In genomic region chr5:127891942-127892341, GRCh38 we compare ENCODE assay signal across 13 cellular contexts.
DNase-seq lines count a peak whose midpoint lies in the region; ATAC-seq, FAIRE-seq and TF ChIP-seq lines count a peak whose summit lies in the region.
"Had no signal": no experiment of that assay in that cellular context is flagged by ENCODE, and none has a peak within 500 bp of the region (broad histone marks: within the 10 kb centered on the region; RNA-seq: fewer than 3 reads in every experiment).

No MANE protein-coding gene starts in this region.

- no peaks in the 10 kb centered on the region for H3K9me3 ChIP-seq in left ventricle myocardium inferior (replicated peaks)
- no peaks in the 10 kb centered on the region for H3K9me3 ChIP-seq in heart left ventricle
- H3K9me3 ChIP-seq in endothelial cell of umbilical vein (replicated peaks; ENCODE audit: control insufficient read depth, insufficient read depth, low read length), result no peaks in the 10 kb centered on the region

- H3K36me3 ChIP-seq in left ventricle myocardium inferior, result no peaks in the 10 kb centered on the region
- H3K36me3 ChIP-seq in heart left ventricle, result no peaks in the 10 kb centered on the region
- no peaks in the 10 kb centered on the region for H3K36me3 ChIP-seq in endothelial cell of umbilical vein (ENCODE audit: control insufficient read depth in 2 of 2, extremely low read depth in 1 of 2, insufficient read depth in 2 of 2, low read length in 2 of 2)

- H3K79me2 ChIP-seq in endothelial cell of umbilical vein (ENCODE audit: control insufficient read depth, insufficient read depth, low read length), result no peaks in the 10 kb centered on the region

- TF ChIP-seq POLR2A in heart left ventricle (IDR thresholded peaks at IDR 0.05), result no peak
- TF ChIP-seq POLR2A in endothelial cell of umbilical vein (IDR thresholded peaks at IDR 0.05; ENCODE audit: low read depth, low read length), result no peak

- H3K4me3 ChIP-seq in left ventricle myocardium inferior (no peak overlapping the region), heart left ventricle (no peak overlapping the region), endothelial cell of umbilical vein (replicated peaks in 1 of 3; ENCODE audit: insufficient read depth in 1 of 3, low read depth in 1 of 3, low read length in 3 of 3) (no peak overlapping the region)

- no peaks in the 10 kb centered on the region for H4K20me1 ChIP-seq in endothelial cell of umbilical vein (replicated peaks; ENCODE audit: control insufficient read depth, extremely low read depth, insufficient read depth, low read length)

- dilution Hi-C loops in endothelial cell of umbilical vein (cut with MboI; ENCODE audit: extremely low pct_ligation_motif_present, low sequenced_read_pairs), result no loop called here

- no peak for FAIRE-seq in endothelial cell of umbilical vein (lab: Jason Lieb, UNC)
- FAIRE-seq: H1 had no signal

- peak overlapping the region; percentile 64 for H3K27ac ChIP-seq in left ventricle myocardium inferior (replicated peaks)
- H3K27ac ChIP-seq in heart left ventricle, result peak overlapping the region in 1 of 12 donors; percentile 39
- H3K27ac ChIP-seq in endothelial cell of umbilical vein (ENCODE audit: insufficient read depth, low read depth, low read length), result no peak overlapping the region
- H3K27ac ChIP-seq in temporal lobe (ENCODE audit: low read depth, low read length), result peak overlapping the region; percentile 54

- no peak overlapping the region for H2AFZ ChIP-seq in endothelial cell of umbilical vein (ENCODE audit: low read depth, low read length)

- POLR2A ChIA-PET in endothelial cell of umbilical vein (lab: Charles Lee), result no interaction called here

- whole genome bisulfite sequencing in heart left ventricle, 4 donors, result 74 to 84% (median 76%) methylated on average over 1 of the region's 1 CpG

- H3K9ac ChIP-seq in endothelial cell of umbilical vein (replicated peaks; ENCODE audit: extremely low read depth, insufficient read depth, low read length), result peak overlapping the region; percentile 24

- CTCF ChIA-PET in endothelial cell of umbilical vein (lab: Charles Lee), result interaction anchor here (0.8 to 1.3 kb wide), 6 partner anchors 9 to 193 kb away, joined by 3 to 5 read pairs (median 3); no protein-coding TSS in a partner anchor

- no peaks in the 10 kb centered on the region for H3K27me3 ChIP-seq in left ventricle myocardium inferior (ENCODE audit: low read depth)
- H3K27me3 ChIP-seq in heart left ventricle, result no peaks in the 10 kb centered on the region
- H3K27me3 ChIP-seq in endothelial cell of umbilical vein (ENCODE audit: control insufficient read depth in 2 of 2, insufficient read depth in 2 of 2, low read length in 2 of 2), result no peaks in the 10 kb centered on the region

- DNase-seq in left ventricle myocardium inferior (no peak), heart left ventricle (no peak), endothelial cell of umbilical vein (ENCODE audit: low read depth, low spot score) (no peak), HT-29 (ENCODE audit: low spot score) (no peak), GDM1 (lab: John Stamatoyannopoulos, UW) (no peak)
- no peak for DNase-seq in NK-92 treated with Interleukin-12 subunit alpha and Interleukin-12 subunit beta, amount 100 ng/mL, for 24 hours (lab: John Stamatoyannopoulos, UW)
- DNase-seq: C1 segment of cervical spinal cord, NCI-H1436, NCI-H526 treated with DMSO at 0.1 percent for 48 hours, Right ventricle myocardium superior had no signal

- BruUV-seq in endothelial cell of umbilical vein (replicated peaks; lab: Mats Ljungman, UMichigan), result no TSS peak

- ATAC-seq in heart left ventricle (no peak), SK-N-SH treated with all-trans-retinoic acid at 6 μM for 48 hours (peak; percentile 18; the same call in 2 of the 3 replicates)

- intact Hi-C loops in left ventricle myocardium inferior (cut with micrococcal nuclease), result no loop called here
- intact Hi-C loops in heart left ventricle (cut with DNase I), result no loop called here
- intact Hi-C loops in endothelial cell of umbilical vein (cut with micrococcal nuclease), result no loop called here

- TF ChIP-seq CTCF in left ventricle myocardium inferior (IDR thresholded peaks at IDR 0.05; ENCODE audit: borderline replicate concordance) (no peak), heart left ventricle (IDR thresholded peaks at IDR 0.05) (no peak), endothelial cell of umbilical vein (IDR thresholded peaks at IDR 0.05; ENCODE audit: extremely low read depth in 1 of 2, insufficient read depth in 1 of 2, low read depth in 1 of 2, low read length in 2 of 2) (no peak)

- peak overlapping the region; percentile 69 for H3K4me2 ChIP-seq in endothelial cell of umbilical vein (ENCODE audit: insufficient read depth, low read length)

- H3K4me1 ChIP-seq in left ventricle myocardium inferior, result peaks cover 24% of the 10 kb centered on the region
- peaks cover 0 to 20% (median 11%) of the 10 kb centered on the region in 12 donors for H3K4me1 ChIP-seq in heart left ventricle
- peaks cover 18% of the 10 kb centered on the region for H3K4me1 ChIP-seq in endothelial cell of umbilical vein (ENCODE audit: control insufficient read depth, extremely low read depth, insufficient read depth, low read length)

- no peaks in the 10 kb centered on the region for H3K9me1 ChIP-seq in endothelial cell of umbilical vein (replicated peaks; ENCODE audit: control insufficient read depth, extremely low read depth, insufficient read depth, low read length)

TF ChIP-seq in SK-N-SH treated with all-trans-retinoic acid at 6 μM for 48 hours, 23 proteins besides CTCF, POLR2A, EP300 and RAD21:
- TF ChIP-seq ISL1 (CRISPR knock-in tag; IDR thresholded peaks at IDR 0.05) (peak; percentile 82), CREB5 (CRISPR knock-in tag; IDR thresholded peaks at IDR 0.05; ENCODE audit: low read depth) (peak; percentile 81; the same call in 1 of the 2 replicates), ESRRG (CRISPR knock-in tag; IDR thresholded peaks at IDR 0.05) (no peak)

TF ChIP-seq in endothelial cell of umbilical vein, 7 proteins besides CTCF, POLR2A, EP300 and RAD21:
- no peak for TF ChIP-seq POLR2AphosphoS5 (IDR thresholded peaks at IDR 0.05; ENCODE audit: insufficient read depth, low read depth, low read length)
- TF ChIP-seq MAX (IDR thresholded peaks at IDR 0.05; ENCODE audit: insufficient read depth, insufficient read length), result no peak
- TF ChIP-seq MYC (IDR thresholded peaks at IDR 0.05; ENCODE audit: low read depth, low read length), result no peak
- TF ChIP-seq GATA2 (IDR thresholded peaks at IDR 0.05; ENCODE audit: insufficient read depth, insufficient read length, low read depth, low read length), result no peak
- no peak for TF ChIP-seq JUN (IDR thresholded peaks at IDR 0.05; ENCODE audit: borderline replicate concordance, insufficient read depth, insufficient read length, low read depth)
- TF ChIP-seq FOS (IDR thresholded peaks at IDR 0.05; ENCODE audit: borderline replicate concordance, insufficient read depth, low read length), result no peak
- no peak for TF ChIP-seq EZH2 (IDR thresholded peaks at IDR 0.05; ENCODE audit: borderline replicate concordance, low read depth, low read length, severe bottlenecking)
TF ChIP-seq in endothelial cell of umbilical vein: peak in this region for 0.
